11 cellular contexts compared by ENCODE assay signal in genomic region chr1:207884276-207885029, GRCh38. TPM values are rescaled to one million over a fixed set of nuclear protein-coding genes. Genes with fewer than 3 reads are reported as not detected.
A peak's percentile ranks its signal among the peaks of the same experiment; 100 is the strongest.
DNase-seq lines count a peak whose midpoint lies in the region; ATAC-seq, FAIRE-seq and TF ChIP-seq lines count a peak whose summit lies in the region.
"Had no signal": no experiment of that assay in that cellular context is flagged by ENCODE, and none has a peak within 500 bp of the region (broad histone marks: within the 10 kb centered on the region; RNA-seq: fewer than 3 reads in every experiment).

No MANE protein-coding gene starts in this region.

- no peak for TF ChIP-seq CTCF in D721Med (IDR thresholded peaks at IDR 0.05; ENCODE audit: insufficient read depth, missing control alignments)

- H3K36me3 ChIP-seq in subcutaneous abdominal adipose tissue (ENCODE audit: control insufficient read depth in 5 of 5, insufficient read depth in 5 of 5, low read length in 5 of 5): peaks cover 0 to 42% (median 19%) of the 10 kb centered on the region in 5 donors
- H3K36me3 ChIP-seq: BLaER1 had no signal

- POLR2A ChIA-PET in T-cell (lab: Charles Lee): interaction anchor here (0.6 to 1.2 kb wide), 3 partner anchors 14 to 62 kb away, joined by 3 to 11 read pairs (median 3); no protein-coding TSS in a partner anchor

- no peak for FAIRE-seq in D721Med (lab: Jason Lieb, UNC)

- H3K4me3 ChIP-seq in subcutaneous abdominal adipose tissue (ENCODE audit: low read depth in 1 of 5, low read length in 5 of 5): no peak overlapping the region
- H3K4me3 ChIP-seq: BLaER1, mucosa of descending colon had no signal

- peak overlapping the region in 1 of 5 donors; percentile 31 for H3K9ac ChIP-seq in subcutaneous abdominal adipose tissue (ENCODE audit: low read length in 5 of 5)
- H3K9ac ChIP-seq: BLaER1 had no signal

- ATAC-seq in activated T-cell treated with anti-CD3 and anti-CD28 coated beads, Interleukin-2, amount 50 U/mL, for 72 hours (replicated peaks in 1 of 2): no peak
- no peak for ATAC-seq in T-cell (replicated peaks in 1 of 4)
- ATAC-seq in left lobe of liver: no peak

- H3K27ac ChIP-seq in layer of hippocampus (ENCODE audit: low read depth, low read length) (peak overlapping the region; percentile 35), subcutaneous abdominal adipose tissue (ENCODE audit: low read depth, low read length) (peak overlapping the region; percentile 90)
- H3K27ac ChIP-seq: BLaER1 had no signal

- peak overlapping the region; percentile 82 to 92 for H3K4me3 Mint-ChIP-seq in activated T-cell treated with anti-CD3 and anti-CD28 coated beads, Interleukin-2, amount 50 U/mL, for 72 hours
- peak overlapping the region; percentile 74 to 88 (median 81) for H3K4me3 Mint-ChIP-seq in T-cell

- peaks cover 11% of the 10 kb centered on the region for H3K27me3 Mint-ChIP-seq in activated T-cell treated with anti-CD3 and anti-CD28 coated beads, Interleukin-2, amount 50 U/mL, for 72 hours (ENCODE audit: low read depth)
- peaks cover 0 to 5% of the 10 kb centered on the region in 2 donors for H3K27me3 Mint-ChIP-seq in T-cell

- H3K4me1 Mint-ChIP-seq in activated T-cell treated with anti-CD3 and anti-CD28 coated beads, Interleukin-2, amount 50 U/mL, for 72 hours (ENCODE audit: low read depth): peaks cover 40% of the 10 kb centered on the region
- peaks cover 35 to 45% (median 42%) of the 10 kb centered on the region in 3 donors for H3K4me1 Mint-ChIP-seq in T-cell

- no peaks in the 10 kb centered on the region for H3K27me3 ChIP-seq in layer of hippocampus (ENCODE audit: control insufficient read depth, insufficient read depth, low read length)
- no peaks in the 10 kb centered on the region for H3K27me3 ChIP-seq in subcutaneous abdominal adipose tissue (ENCODE audit: control insufficient read depth in 5 of 5, insufficient read depth in 4 of 5, low read length in 5 of 5)
- H3K27me3 ChIP-seq: BLaER1 had no signal

- no peak for DNase-seq in activated T-cell treated with anti-CD3 and anti-CD28 coated beads, Interleukin-2, amount 50 U/mL, for 72 hours
- DNase-seq in activated T-cell treated with anti-CD3 and anti-CD28 coated beads for 4 hours (no peak), T-cell (no peak), D721Med (ENCODE audit: insufficient read length, low spot score) (no peak), left lobe of liver (ENCODE audit: low spot score) (no peak), OCI-M2 (lab: John Stamatoyannopoulos, UW; ENCODE audit: unreplicated experiment) (no peak)

- no peaks in the 10 kb centered on the region for H3K9me3 Mint-ChIP-seq in activated T-cell treated with anti-CD3 and anti-CD28 coated beads, Interleukin-2, amount 50 U/mL, for 72 hours
- H3K9me3 Mint-ChIP-seq in T-cell: no peaks in the 10 kb centered on the region
- H3K9me3 Mint-ChIP-seq: IgD-negative memory B cell had no signal

- CTCF ChIA-PET in T-cell (lab: Charles Lee): interaction anchor here (0.6 to 7.5 kb wide), 34 partner anchors 8 to 1340 kb away, joined by 3 to 148 read pairs (median 6); no protein-coding TSS in a partner anchor

- no peaks in the 10 kb centered on the region for H3K9me3 ChIP-seq in subcutaneous abdominal adipose tissue (ENCODE audit: control insufficient read depth in 5 of 5, low read length in 5 of 5)
- H3K9me3 ChIP-seq: BLaER1, mucosa of descending colon had no signal

- no peaks in the 10 kb centered on the region for H3K36me3 Mint-ChIP-seq in activated T-cell treated with anti-CD3 and anti-CD28 coated beads, Interleukin-2, amount 50 U/mL, for 72 hours (ENCODE audit: insufficient read depth in 2 of 2)
- no peaks in the 10 kb centered on the region for H3K36me3 Mint-ChIP-seq in T-cell
- H3K36me3 Mint-ChIP-seq: IgD-negative memory B cell had no signal

- H3K4me1 ChIP-seq in subcutaneous abdominal adipose tissue (ENCODE audit: control insufficient read depth in 5 of 5, insufficient read depth in 5 of 5, low read length in 5 of 5): peaks cover 28 to 61% (median 41%) of the 10 kb centered on the region in 5 donors

- H3K27ac Mint-ChIP-seq in activated T-cell treated with anti-CD3 and anti-CD28 coated beads, Interleukin-2, amount 50 U/mL, for 72 hours: peak overlapping the region; percentile 97
- H3K27ac Mint-ChIP-seq in T-cell: peak overlapping the region; percentile 99

RNA-seq across cellular contexts. Expression of gene CD34, which starts 26.5 kb away (rescaled TPM):
- total RNA-seq in activated T-cell treated with anti-CD3 and anti-CD28 coated beads, Interleukin-2, amount 50 U/mL, for 72 hours: under 1 TPM; 0.05 to 0.09 TPM
- total RNA-seq in T-cell (1 to 10 TPM in 2 of 5 donors, under 1 TPM in 3; 0.57 to 1.6 (median 0.83) TPM), left lobe of liver (1.1 TPM)
